8 cellular contexts compared by ENCODE assay signal in the genomic region with DNA sequence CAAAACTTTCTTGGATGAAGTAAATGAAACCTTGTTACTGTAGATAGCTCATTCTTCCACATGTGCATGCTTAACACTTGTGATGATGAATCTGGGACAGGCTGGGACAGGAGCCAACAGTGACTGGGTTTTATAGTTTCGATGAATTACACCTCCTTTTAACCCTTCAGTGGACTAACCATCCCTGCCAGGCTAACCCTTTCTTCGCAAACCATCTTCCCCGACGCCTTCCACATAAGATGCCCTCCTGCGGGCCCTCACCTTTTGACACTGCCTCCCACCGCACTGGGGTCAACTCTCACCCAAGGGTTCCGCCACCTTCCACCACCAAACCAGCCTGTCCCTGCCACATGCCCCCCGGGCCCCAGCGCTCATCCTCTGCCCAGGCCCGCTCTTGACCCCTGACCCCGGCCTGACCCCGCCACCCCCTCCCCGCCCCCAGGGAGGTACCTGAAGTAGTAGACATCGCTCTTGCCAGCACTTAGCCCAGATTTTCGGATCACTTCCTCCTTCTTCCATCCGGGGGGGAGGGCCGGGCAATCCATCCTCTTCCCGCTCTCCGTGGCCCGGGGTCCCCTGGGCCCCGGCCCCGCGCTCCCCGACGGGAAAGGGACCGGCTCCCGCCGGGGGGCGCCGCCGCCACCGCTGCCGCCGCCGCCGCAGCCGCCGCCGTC. TPM values are rescaled to one million over a fixed set of nuclear protein-coding genes. Genes with fewer than 3 reads are reported as not detected.
DNase-seq lines count a peak whose midpoint lies in the region; ATAC-seq and TF ChIP-seq lines count a peak whose summit lies in the region.

No MANE protein-coding gene starts in this region.

- no peak overlapping the region for H2AFZ ChIP-seq in GM23338
- H2AFZ ChIP-seq in trophoblast cell (ENCODE audit: insufficient read depth, low read length, poor library complexity), result peak overlapping the region; percentile 6

- no peaks in the 10 kb centered on the region for H4K20me1 ChIP-seq in DOHH2 (ENCODE audit: control insufficient read depth, insufficient read depth, low read depth, low read length)
- peaks cover 35% of the 10 kb centered on the region for H4K20me1 ChIP-seq in GM23338 (replicated peaks; ENCODE audit: insufficient read depth)

- no peak overlapping the region for H2AK5ac ChIP-seq in trophoblast cell (ENCODE audit: low read length)

- H3K27me3 Mint-ChIP-seq in GM23338 (ENCODE audit: insufficient read depth, low read depth, poor library complexity), result no peaks in the 10 kb centered on the region

- H3K79me2 ChIP-seq in DOHH2 (ENCODE audit: control insufficient read depth, low read length) (peaks cover 56% of the 10 kb centered on the region), GM23338 (replicated peaks; ENCODE audit: insufficient read depth) (peaks cover 52% of the 10 kb centered on the region), trophoblast cell (ENCODE audit: control insufficient read depth, insufficient read depth, low read length, poor library complexity) (peaks cover 10% of the 10 kb centered on the region)

- H3K4me1 ChIP-seq in DOHH2 (ENCODE audit: control insufficient read depth, low read length), result peaks cover 34% of the 10 kb centered on the region
- peaks cover 35% of the 10 kb centered on the region for H3K4me1 ChIP-seq in GM23338 (ENCODE audit: insufficient read depth)
- H3K4me1 ChIP-seq in SJCRH30, result peaks cover 4% of the 10 kb centered on the region
- H3K4me1 ChIP-seq in trophoblast cell (ENCODE audit: control insufficient read depth in 1 of 2, insufficient read depth in 2 of 2, low read length in 2 of 2), result peaks cover 0 to 6% of the 10 kb centered on the region in 2 experiments

- no peak overlapping the region for H4K8ac ChIP-seq in trophoblast cell (ENCODE audit: low read depth, low read length)

- H3K9ac ChIP-seq in trophoblast cell (ENCODE audit: low read length), result peak overlapping the region; percentile 67

- H3K27ac Mint-ChIP-seq in GM23338, result peak overlapping the region; percentile 77; the same call in 1 of the 2 replicates
- H3K27ac Mint-ChIP-seq in activated naive CD4-positive, alpha-beta T cell treated with anti-CD3 and anti-CD28 coated beads, Interleukin-2, amount 50 U/mL, for 72 hours, result peak overlapping the region; percentile 99

- H3K9me3 Mint-ChIP-seq in GM23338, result no peaks in the 10 kb centered on the region
- no peaks in the 10 kb centered on the region for H3K9me3 Mint-ChIP-seq in activated naive CD4-positive, alpha-beta T cell treated with anti-CD3 and anti-CD28 coated beads, Interleukin-2, amount 50 U/mL, for 72 hours

- peak overlapping the region; percentile 94 for H3K4me3 Mint-ChIP-seq in GM23338

- H3K4me2 ChIP-seq in DOHH2 (ENCODE audit: low read length), result peak overlapping the region; percentile 90
- H3K4me2 ChIP-seq in GM23338, result peak overlapping the region; percentile 90
- H3K4me2 ChIP-seq in trophoblast cell (ENCODE audit: low read length), result peak overlapping the region; percentile 90

- no CpG with 5 or more reads among the region's 39 CpGs for WGBS in trophoblast cell (ENCODE audit: extremely low coverage, insufficient coverage, insufficient read length)

- H3K14ac ChIP-seq in trophoblast cell (ENCODE audit: low read length), result peak overlapping the region; percentile 34

- H3K27me3 ChIP-seq in DOHH2 (ENCODE audit: control insufficient read depth, low read length) (no peaks in the 10 kb centered on the region), GM23338 (ENCODE audit: insufficient read depth) (no peaks in the 10 kb centered on the region), SJCRH30 (no peaks in the 10 kb centered on the region), trophoblast cell (ENCODE audit: insufficient read depth, low read length) (no peaks in the 10 kb centered on the region)

- no peak overlapping the region for H2BK12ac ChIP-seq in trophoblast cell (ENCODE audit: low read length)

- H3F3A ChIP-seq in DOHH2 (ENCODE audit: control insufficient read depth, insufficient read depth), result peaks cover 46% of the 10 kb centered on the region
- no peaks in the 10 kb centered on the region for H3F3A ChIP-seq in GM23338 (replicated peaks; ENCODE audit: low read depth)

- H2BK5ac ChIP-seq in trophoblast cell (ENCODE audit: low read depth, low read length, poor library complexity), result peak overlapping the region; percentile 74

- H3K27ac ChIP-seq in DOHH2 (ENCODE audit: low read depth, low read length) (peak overlapping the region; percentile 99), GM23338 (ENCODE audit: low read depth) (no peak overlapping the region), KOPT-K1 (ENCODE audit: low read depth, low read length, poor library complexity, severe bottlenecking) (peak overlapping the region; percentile 60), SJCRH30 (no peak overlapping the region), trophoblast cell (ENCODE audit: low read depth, low read length) (peak overlapping the region; percentile 75)

- H3K9me2 ChIP-seq in DOHH2 (replicated peaks; ENCODE audit: control insufficient read depth, low read length) (no peaks in the 10 kb centered on the region), GM23338 (ENCODE audit: insufficient read depth) (no peaks in the 10 kb centered on the region)

- H3K4me3 ChIP-seq in DOHH2 (ENCODE audit: low read length) (peak overlapping the region; percentile 78), GM23338 (peak overlapping the region; percentile 71), SJCRH30 (peak overlapping the region; percentile 62), trophoblast cell (ENCODE audit: low read depth, low read length) (peak overlapping the region; percentile 84)

- peaks cover 2% of the 10 kb centered on the region for H3K79me1 ChIP-seq in trophoblast cell (ENCODE audit: low read length)

- ATAC-seq in GM23338, result no peak; the same call in 2 of the 3 replicates
- ATAC-seq in activated naive CD4-positive, alpha-beta T cell treated with anti-CD3 and anti-CD28 coated beads, Interleukin-2, amount 50 U/mL, for 72 hours, result peak; percentile 61 to 68

- H3K36me3 Mint-ChIP-seq in GM23338 (ENCODE audit: low read depth), result peaks cover 4% of the 10 kb centered on the region; the same call in 1 of the 3 replicates
- peaks cover 5 to 32% of the 10 kb centered on the region in 2 donors for H3K36me3 Mint-ChIP-seq in activated naive CD4-positive, alpha-beta T cell treated with anti-CD3 and anti-CD28 coated beads, Interleukin-2, amount 50 U/mL, for 72 hours

- H3K18ac ChIP-seq in trophoblast cell (ENCODE audit: low read length), result no peak overlapping the region

- peak overlapping the region; percentile 92 for H3K4ac ChIP-seq in trophoblast cell (ENCODE audit: low read depth, low read length)

- H2BK120ac ChIP-seq in trophoblast cell (ENCODE audit: insufficient read depth, low read length, poor library complexity), result no peak overlapping the region

- H3K4me1 Mint-ChIP-seq in GM23338, result peaks cover 27% of the 10 kb centered on the region

- H4K91ac ChIP-seq in trophoblast cell (ENCODE audit: low read depth, low read length), result peak overlapping the region; percentile 70

- TF ChIP-seq CTCF in DOHH2 (IDR thresholded peaks at IDR 0.05; ENCODE audit: low read depth, low read length, poor library complexity, severe bottlenecking) (no peak), GM23338 (conservative IDR thresholded peaks at IDR 0.05; ENCODE audit: low read depth in 2 of 2) (no peak; a peak in 1 of 4 replicates)

- H3K36me3 ChIP-seq in DOHH2 (ENCODE audit: control insufficient read depth, low read length), result peaks cover 43% of the 10 kb centered on the region
- H3K36me3 ChIP-seq in GM23338 (ENCODE audit: insufficient read depth), result peaks cover 4% of the 10 kb centered on the region; the same call in 1 of the 2 replicates
- peaks cover 9% of the 10 kb centered on the region for H3K36me3 ChIP-seq in KOPT-K1 (ENCODE audit: insufficient read depth, low read length)
- no peaks in the 10 kb centered on the region for H3K36me3 ChIP-seq in SJCRH30
- peaks cover 0 to 3% of the 10 kb centered on the region in 2 experiments for H3K36me3 ChIP-seq in trophoblast cell (ENCODE audit: control insufficient read depth in 1 of 2, insufficient read depth in 2 of 2, low read length in 2 of 2)

- H3K9me3 ChIP-seq in DOHH2 (ENCODE audit: control insufficient read depth, insufficient read depth, low read length), result no peaks in the 10 kb centered on the region
- no peaks in the 10 kb centered on the region for H3K9me3 ChIP-seq in KOPT-K1 (ENCODE audit: insufficient read depth, low read length, poor library complexity, severe bottlenecking)
- H3K9me3 ChIP-seq in SJCRH30 (replicated peaks), result no peaks in the 10 kb centered on the region
- H3K9me3 ChIP-seq in trophoblast cell (ENCODE audit: insufficient read depth, low read depth, low read length), result no peaks in the 10 kb centered on the region

- DNase-seq in GM23338 (ENCODE audit: low spot score), result peak; percentile 41
- DNase-seq in SJCRH30, result peak; percentile 21 to 56
- peak; percentile 45 to 70 for DNase-seq in activated naive CD4-positive, alpha-beta T cell treated with anti-CD3 and anti-CD28 coated beads, Interleukin-2, amount 50 U/mL, for 72 hours (ENCODE audit: low spot score in 2 of 2)
- DNase-seq in head of caudate nucleus, result peak in 28 of 42 donors; percentile 6 to 71 (median 31)
- peak in 1 of 2 donors; percentile 25 for DNase-seq in trophoblast cell
- DNase-seq in medulla oblongata (ENCODE audit: extremely low spot score), result no peak

- intact Hi-C loops in head of caudate nucleus (cut with DNase I), result loop anchor here (10.0 kb wide), 1 partner anchor 131 kb away; a partner anchor contains a TSS

- no peak overlapping the region for H3K23ac ChIP-seq in trophoblast cell (ENCODE audit: low read length)

- no peak overlapping the region for H4K12ac ChIP-seq in trophoblast cell (ENCODE audit: low read depth, low read length)

RNA-seq across cellular contexts. Expression of a gene that starts 0.8 kb away (rescaled TPM):
- 39.2 and 41.2 TPM in 2 replicates for total RNA-seq in GM23338 (2014; rRNA removed; shearing (Covaris generic))
- polyA plus RNA-seq in GM23338 (2016; fragmentation: Nextera tagmentation; extraction: Ambion mirVana), result 10.3 and 11.2 TPM in 2 replicates
- 18.5 and 18.8 TPM in 2 replicates for total RNA-seq in SJCRH30 (2014; rRNA removed; shearing (Covaris generic))
- total RNA-seq in activated naive CD4-positive, alpha-beta T cell treated with anti-CD3 and anti-CD28 coated beads, Interleukin-2, amount 50 U/mL, for 72 hours, result 100 to 1,000 TPM in 1 of 2 donors, 10 to 100 TPM in 1; 91.6 to 151 TPM
- 33.1 and 34.2 TPM in 2 replicates for polyA plus RNA-seq in trophoblast cell (2013)

RNA-seq across cellular contexts. Expression of a gene that starts 45.6 kb away (rescaled TPM):
- 38.3 and 41.5 TPM in 2 replicates for total RNA-seq in GM23338 (2014; rRNA removed; shearing (Covaris generic))
- 17.6 and 30.1 TPM in 2 replicates for polyA plus RNA-seq in GM23338 (2016; fragmentation: Nextera tagmentation; extraction: Ambion mirVana)
- 16.1 and 16.5 TPM in 2 replicates for total RNA-seq in SJCRH30 (2014; rRNA removed; shearing (Covaris generic))
- 10 to 100 TPM; 13.2 to 23.7 TPM for total RNA-seq in activated naive CD4-positive, alpha-beta T cell treated with anti-CD3 and anti-CD28 coated beads, Interleukin-2, amount 50 U/mL, for 72 hours
- 19.2 and 22.4 TPM in 2 replicates for polyA plus RNA-seq in trophoblast cell (2013)

Comparison
In these comparisons a context has a peak if more than half of its experiments do, and no peak if none do; other contexts are left out.
1. H3K27ac ChIP-seq: peak in DOHH2 (single experiment), KOPT-K1 (single experiment) and trophoblast cell (single experiment); none in GM23338 (single experiment) and SJCRH30 (single experiment).
2. Peak in every context shown above with its lines, with median percentiles within 50 percentile points of each other: H3K4me2 ChIP-seq and H3K4me3 ChIP-seq.